9 cellular contexts compared by ENCODE assay signal in the genomic region with DNA sequence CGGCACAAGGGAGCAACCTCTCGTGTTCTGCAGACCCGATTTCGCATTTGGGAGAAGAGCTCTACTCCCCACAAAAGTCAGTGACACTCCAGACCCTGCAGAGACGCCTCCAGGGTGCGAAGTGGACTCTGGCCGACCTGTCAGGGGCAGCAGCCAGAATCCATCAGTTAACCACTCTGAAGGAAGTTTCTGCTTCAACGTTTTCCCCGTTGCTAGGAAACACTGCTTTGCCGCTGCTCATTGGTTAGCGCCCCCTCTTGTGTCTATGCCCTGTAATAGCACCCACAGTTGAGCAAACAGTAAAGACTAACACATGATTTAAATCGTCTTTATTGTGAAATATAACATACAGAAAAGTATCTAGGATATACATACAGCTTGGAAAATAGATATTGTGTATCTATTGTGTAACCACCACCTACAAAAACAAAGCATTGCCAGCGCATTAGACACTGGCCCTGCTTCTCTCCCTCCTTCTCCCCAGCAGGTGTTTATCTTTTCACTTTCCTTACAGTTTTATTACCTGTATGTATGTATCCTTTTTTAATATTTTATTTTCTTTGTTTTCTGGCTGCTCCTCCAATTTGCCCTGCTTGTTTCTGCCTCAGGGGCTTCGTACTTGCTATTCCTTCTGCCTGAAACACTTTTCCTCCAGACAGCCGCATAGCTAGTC. TPM values are rescaled to one million over a fixed set of nuclear protein-coding genes. Genes with fewer than 3 reads are reported as not detected.
DNase-seq lines count a peak whose midpoint lies in the region; ATAC-seq and FAIRE-seq lines count a peak whose summit lies in the region.
"Had no signal": no experiment of that assay in that cellular context is flagged by ENCODE, and none has a peak within 500 bp of the region (broad histone marks: within the 10 kb centered on the region; RNA-seq: fewer than 3 reads in every experiment).

No MANE protein-coding gene starts in this region.

- ATAC-seq in HG03521 (IDR thresholded peaks at IDR 0.05; ENCODE audit: unreplicated experiment): peak; percentile 73

- peak overlapping the region in 2 of 11 experiments; percentile 40 to 77; a peak in 6 of 22 replicates for H3K27ac ChIP-seq in BLaER1 treated with 17β-estradiol and CSF1 and Interleukin-3, amounts not matched to agents 10 nM and 100 nM
- H3K27ac ChIP-seq in mesendoderm (ENCODE audit: low read depth, low read length): no peak overlapping the region

- H3K4ac ChIP-seq in mesendoderm (ENCODE audit: low read depth, low read length): no peak overlapping the region

- H3K27me3 ChIP-seq in BLaER1 treated with 17β-estradiol and CSF1 and Interleukin-3, amounts not matched to agents 10 nM and 100 nM: no peaks in the 10 kb centered on the region
- no peaks in the 10 kb centered on the region for H3K27me3 ChIP-seq in mesendoderm (ENCODE audit: insufficient read depth, low read length, poor library complexity)

- CTCF ChIA-PET in activated CD4-positive, alpha-beta memory T cell treated with anti-CD3 and anti-CD28 coated beads, Interleukin-2, amount 10 ng/mL, durations not matched to agents 7 days and 5 days (lab: Charles Lee): interaction anchor here (0.6 to 2.8 kb wide), 13 partner anchors 9 to 839 kb away, joined by 3 to 8 read pairs (median 4); partner anchors contain the start of genes RAF1 and TSEN2

- no peak overlapping the region for H4K5ac ChIP-seq in mesendoderm (ENCODE audit: low read length)

- DNase-seq in GM19239 (ENCODE audit: insufficient read length, low spot score): peak; percentile 79
- DNase-seq in NCI-H82 (lab: John Stamatoyannopoulos, UW): peak; percentile 86
- DNase-seq in activated CD4-positive, alpha-beta memory T cell treated with anti-CD3 and anti-CD28 coated beads, Interleukin-2, amount 10 ng/mL, durations not matched to agents 7 days and 5 days: peak; percentile 75
- peak; percentile 61 for DNase-seq in effector CD4-positive, alpha-beta T cell
- DNase-seq in mesendoderm: peak; percentile 95
- DNase-seq in stimulated activated CD8-positive, alpha-beta memory T cell treated with anti-CD3 and anti-CD28 coated beads, Interleukin-15, amount 100 ng/mL, for 48 hours (ENCODE audit: low read depth in 2 of 2): peak; percentile 29 to 39

- peaks cover 2% of the 10 kb centered on the region for H3K9me3 Mint-ChIP-seq in activated CD4-positive, alpha-beta memory T cell treated with anti-CD3 and anti-CD28 coated beads, Interleukin-2, amount 10 ng/mL, durations not matched to agents 7 days and 5 days

- no peak overlapping the region for H3K27ac Mint-ChIP-seq in activated CD4-positive, alpha-beta memory T cell treated with anti-CD3 and anti-CD28 coated beads, Interleukin-2, amount 10 ng/mL, durations not matched to agents 7 days and 5 days

- no peaks in the 10 kb centered on the region for H3K36me3 ChIP-seq in BLaER1 treated with 17β-estradiol and CSF1 and Interleukin-3, amounts not matched to agents 10 nM and 100 nM
- H3K36me3 ChIP-seq in mesendoderm (ENCODE audit: control insufficient read depth, insufficient read depth, low read length): no peaks in the 10 kb centered on the region

- H3K18ac ChIP-seq in mesendoderm (ENCODE audit: low read length): no peak overlapping the region

- H2BK120ac ChIP-seq in mesendoderm (ENCODE audit: low read depth, low read length): no peak overlapping the region

- peak; percentile 66 for FAIRE-seq in GM19239 (lab: Jason Lieb, UNC)

- no CpG with 5 or more reads among the region's 15 CpGs for WGBS in mesendoderm (ENCODE audit: extremely low coverage, insufficient coverage, low lambda C conversion rate)

- peak overlapping the region in 4 of 11 experiments; percentile 27 to 49 (median 38); a peak in 3 of 22 replicates for H3K9ac ChIP-seq in BLaER1 treated with 17β-estradiol and CSF1 and Interleukin-3, amounts not matched to agents 10 nM and 100 nM
- H3K9ac ChIP-seq in mesendoderm (ENCODE audit: low read length): no peak overlapping the region

- H2AK5ac ChIP-seq in mesendoderm (ENCODE audit: low read length): no peak overlapping the region

- peak overlapping the region; percentile 49 to 78 (median 72) for H3K4me2 ChIP-seq in BLaER1 treated with 17β-estradiol and CSF1 and Interleukin-3, amounts not matched to agents 10 nM and 100 nM
- H3K4me2 ChIP-seq in mesendoderm (ENCODE audit: low read length): no peak overlapping the region

- no peaks in the 10 kb centered on the region for H4K20me1 ChIP-seq in BLaER1 treated with 17β-estradiol and CSF1 and Interleukin-3, amounts not matched to agents 10 nM and 100 nM

- H3K4me1 ChIP-seq in BLaER1 treated with 17β-estradiol and CSF1 and Interleukin-3, amounts not matched to agents 10 nM and 100 nM: peaks cover 0 to 26% (median 7%) of the 10 kb centered on the region in 10 experiments; a peak in 12 of 20 replicates
- no peaks in the 10 kb centered on the region for H3K4me1 ChIP-seq in mesendoderm (ENCODE audit: control insufficient read depth, low read depth, low read length)

- H3K79me2 ChIP-seq in mesendoderm (ENCODE audit: control insufficient read depth, insufficient read depth, low read length): no peaks in the 10 kb centered on the region

- H3K27me3 Mint-ChIP-seq in activated CD4-positive, alpha-beta memory T cell treated with anti-CD3 and anti-CD28 coated beads, Interleukin-2, amount 10 ng/mL, durations not matched to agents 7 days and 5 days: peaks cover 2% of the 10 kb centered on the region

- H4K8ac ChIP-seq in mesendoderm (ENCODE audit: low read depth, low read length): no peak overlapping the region

- no peak overlapping the region for H2BK15ac ChIP-seq in mesendoderm (replicated peaks; ENCODE audit: low read depth)

- no peaks in the 10 kb centered on the region for H3K9me3 ChIP-seq in BLaER1 treated with 17β-estradiol and CSF1 and Interleukin-3, amounts not matched to agents 10 nM and 100 nM (replicated peaks in 1 of 11)

- no peaks in the 10 kb centered on the region for H3K36me3 Mint-ChIP-seq in activated CD4-positive, alpha-beta memory T cell treated with anti-CD3 and anti-CD28 coated beads, Interleukin-2, amount 10 ng/mL, durations not matched to agents 7 days and 5 days (ENCODE audit: low read depth)

- H3K23ac ChIP-seq in mesendoderm (ENCODE audit: low read length): no peak overlapping the region

- no peak overlapping the region for H3K56ac ChIP-seq in mesendoderm (ENCODE audit: low read length)

- H3K4me3 Mint-ChIP-seq in activated CD4-positive, alpha-beta memory T cell treated with anti-CD3 and anti-CD28 coated beads, Interleukin-2, amount 10 ng/mL, durations not matched to agents 7 days and 5 days: no peak overlapping the region

- H3K79me1 ChIP-seq in mesendoderm (ENCODE audit: low read length): no peaks in the 10 kb centered on the region

- H2BK5ac ChIP-seq in mesendoderm (ENCODE audit: low read length): no peak overlapping the region

- POLR2A ChIA-PET in activated CD4-positive, alpha-beta memory T cell treated with anti-CD3 and anti-CD28 coated beads, Interleukin-2, amount 10 ng/mL, durations not matched to agents 7 days and 5 days (lab: Charles Lee): interaction anchor here (1.1 kb wide), 1 partner anchor 236 kb away, joined by 4 read pairs; the partner anchor contains the start of gene TSEN2

- peaks cover 17% of the 10 kb centered on the region for H3K4me1 Mint-ChIP-seq in activated CD4-positive, alpha-beta memory T cell treated with anti-CD3 and anti-CD28 coated beads, Interleukin-2, amount 10 ng/mL, durations not matched to agents 7 days and 5 days

- H3K4me3 ChIP-seq in BLaER1 treated with 17β-estradiol and CSF1 and Interleukin-3, amounts not matched to agents 10 nM and 100 nM: peak overlapping the region in 5 of 10 experiments; percentile 17 to 40 (median 21); a peak in 5 of 20 replicates
- no peak overlapping the region for H3K4me3 ChIP-seq in mesendoderm (ENCODE audit: low read length)

RNA-seq across cellular contexts. Expression of gene TMEM40, which starts 38.9 kb away (rescaled TPM):
- not detected for total RNA-seq in activated CD4-positive, alpha-beta memory T cell treated with anti-CD3 and anti-CD28 coated beads, Interleukin-2, amount 10 ng/mL, durations not matched to agents 7 days and 5 days
- 0.49 TPM for polyA plus RNA-seq in mesendoderm (2013, experiment 1 of 2)
- polyA plus RNA-seq in mesendoderm (2013, experiment 2 of 2): 0.71 TPM
- total RNA-seq: T-helper 2 cell treated with Interferon-gamma antibody and Interleukin-4, amounts not matched to agents 100 ng/mL and 5 ng/mL, for 36 hours had no signal

RNA-seq across cellular contexts. Expression of gene RAF1, which starts 56.2 kb away (rescaled TPM):
- 10 to 100 TPM; 83.2 to 86.0 TPM for total RNA-seq in activated CD4-positive, alpha-beta memory T cell treated with anti-CD3 and anti-CD28 coated beads, Interleukin-2, amount 10 ng/mL, durations not matched to agents 7 days and 5 days
- polyA plus RNA-seq in mesendoderm (2013, experiment 1 of 2): 75.7 TPM
- polyA plus RNA-seq in mesendoderm (2013, experiment 2 of 2): 74.9 TPM

Comparison
In these comparisons a context has a peak if more than half of its experiments do, and no peak if none do; other contexts are left out.
1. DNase-seq: peak in every context shown above with its lines; median percentile 95 in mesendoderm; 86 in NCI-H82; 79 in GM19239; 75 in activated CD4-positive, alpha-beta memory T cell treated with anti-CD3 and anti-CD28 coated beads, Interleukin-2, amount 10 ng/mL, durations not matched to agents 7 days and 5 days; 61 in effector CD4-positive, alpha-beta T cell; 34 in stimulated activated CD8-positive, alpha-beta memory T cell treated with anti-CD3 and anti-CD28 coated beads, Interleukin-15, amount 100 ng/mL, for 48 hours.